8 cellular contexts compared by ENCODE assay signal in genomic region chr5:39399135-39400036, GRCh38. TPM values are rescaled to one million over a fixed set of nuclear protein-coding genes. Genes with fewer than 3 reads are reported as not detected.
DNase-seq lines count a peak whose midpoint lies in the region; ATAC-seq and TF ChIP-seq lines count a peak whose summit lies in the region.

No MANE protein-coding gene starts in this region.

- H3K36me3 ChIP-seq in mucosa of rectum (ENCODE audit: control insufficient read depth in 2 of 2, insufficient read depth in 2 of 2, low read length in 2 of 2) = no peaks in the 10 kb centered on the region

- H3K27ac Mint-ChIP-seq in activated naive CD4-positive, alpha-beta T cell treated with anti-CD3 and anti-CD28 coated beads, Interleukin-2, amount 10 ng/mL, durations not matched to agents 7 days and 5 days = no peak overlapping the region

- no peak for TF ChIP-seq CTCF in dorsolateral prefrontal cortex (IDR thresholded peaks at IDR 0.05 in 54 of 56, conservative IDR thresholded peaks at IDR 0.05 in 2 of 56; ENCODE audit: low read depth in 1 of 56, partially characterized antibody in 56 of 56)

- H3K9me3 Mint-ChIP-seq in activated naive CD4-positive, alpha-beta T cell treated with anti-CD3 and anti-CD28 coated beads, Interleukin-2, amount 10 ng/mL, durations not matched to agents 7 days and 5 days = no peaks in the 10 kb centered on the region

- CTCF ChIA-PET in activated naive CD4-positive, alpha-beta T cell treated with anti-CD3 and anti-CD28 coated beads, Interleukin-2, amount 10 ng/mL, durations not matched to agents 7 days and 5 days (lab: Charles Lee) = interaction anchor here (0.8 to 1.3 kb wide), 2 partner anchors 23 to 25 kb away, joined by 3 to 4 read pairs; no protein-coding TSS in a partner anchor

- H3K4me1 Mint-ChIP-seq in activated naive CD4-positive, alpha-beta T cell treated with anti-CD3 and anti-CD28 coated beads, Interleukin-2, amount 10 ng/mL, durations not matched to agents 7 days and 5 days = no peaks in the 10 kb centered on the region

- peak overlapping the region in 52 of 59 donors; percentile 10 to 90 (median 66) for H3K27ac ChIP-seq in dorsolateral prefrontal cortex
- peak overlapping the region; percentile 66 to 79 for H3K27ac ChIP-seq in mucosa of rectum (ENCODE audit: low read depth in 2 of 2, low read length in 2 of 2)

- intact Hi-C loops in dorsolateral prefrontal cortex (cut with DNase I) = no loop called here

- DNase-seq in AG08395 (ENCODE audit: low spot score) (peak; percentile 88), NOMO-1 (lab: John Stamatoyannopoulos, UW; ENCODE audit: unreplicated experiment in 2 of 2) (peak; percentile 79 to 99), dorsolateral prefrontal cortex (no peak), middle frontal gyrus (ENCODE audit: extremely low spot score, low spot score) (no peak)
- no peak for DNase-seq in activated T-cell treated with anti-CD3 and anti-CD28 coated beads, Interleukin-2, amount 50 U/mL, for 1 hour
- no peak for DNase-seq in activated naive CD4-positive, alpha-beta T cell treated with anti-CD3 and anti-CD28 coated beads, Interleukin-2, amount 10 ng/mL, durations not matched to agents 7 days and 5 days

- ATAC-seq in GM18870 (IDR thresholded peaks at IDR 0.05; ENCODE audit: unreplicated experiment) = no peak

- H3K27me3 ChIP-seq in dorsolateral prefrontal cortex (no peaks in the 10 kb centered on the region), mucosa of rectum (ENCODE audit: control insufficient read depth in 2 of 2, insufficient read depth in 2 of 2, low read length in 2 of 2) (no peaks in the 10 kb centered on the region)

- H3K9ac ChIP-seq in mucosa of rectum (ENCODE audit: low read depth in 1 of 2, low read length in 2 of 2) = no peak overlapping the region

- H3K4me3 ChIP-seq in dorsolateral prefrontal cortex (no peak overlapping the region), mucosa of rectum (ENCODE audit: low read length in 2 of 2) (no peak overlapping the region)

- no peaks in the 10 kb centered on the region for H3K9me3 ChIP-seq in mucosa of rectum (ENCODE audit: control insufficient read depth in 2 of 2, low read length in 2 of 2)

- no peaks in the 10 kb centered on the region for H3K27me3 Mint-ChIP-seq in activated naive CD4-positive, alpha-beta T cell treated with anti-CD3 and anti-CD28 coated beads, Interleukin-2, amount 10 ng/mL, durations not matched to agents 7 days and 5 days

- H3K36me3 Mint-ChIP-seq in activated naive CD4-positive, alpha-beta T cell treated with anti-CD3 and anti-CD28 coated beads, Interleukin-2, amount 10 ng/mL, durations not matched to agents 7 days and 5 days = no peaks in the 10 kb centered on the region

- H3K4me1 ChIP-seq in mucosa of rectum (ENCODE audit: control insufficient read depth in 2 of 2, insufficient read depth in 2 of 2, low read length in 2 of 2) = peaks cover 8 to 16% of the 10 kb centered on the region in 2 donors

- no peak overlapping the region for H3K4me3 Mint-ChIP-seq in activated naive CD4-positive, alpha-beta T cell treated with anti-CD3 and anti-CD28 coated beads, Interleukin-2, amount 10 ng/mL, durations not matched to agents 7 days and 5 days

RNA-seq across cellular contexts. Expression of gene DAB2, which starts 25.4 kb away (rescaled TPM):
- total RNA-seq in dorsolateral prefrontal cortex = 10 to 100 TPM in 106 of 120 experiments, 1 to 10 TPM in 14; 7.5 to 46.1 (median 14.3) TPM

RNA-seq across cellular contexts. Expression of gene C9, which starts 35.1 kb away (rescaled TPM):
- not detected for total RNA-seq in dorsolateral prefrontal cortex

Comparison
In these comparisons a context has a peak if more than half of its experiments do, and no peak if none do; other contexts are left out.
1. DNase-seq: peak in AG08395 (single experiment) and NOMO-1 (2 of 2); none in dorsolateral prefrontal cortex (0 of 10), activated T-cell treated with anti-CD3 and anti-CD28 coated beads, Interleukin-2, amount 50 U/mL, for 1 hour (single experiment), activated naive CD4-positive, alpha-beta T cell treated with anti-CD3 and anti-CD28 coated beads, Interleukin-2, amount 10 ng/mL, durations not matched to agents 7 days and 5 days (single experiment) and middle frontal gyrus (single experiment).